24 cellular contexts compared by ENCODE assay signal in the genomic region with DNA sequence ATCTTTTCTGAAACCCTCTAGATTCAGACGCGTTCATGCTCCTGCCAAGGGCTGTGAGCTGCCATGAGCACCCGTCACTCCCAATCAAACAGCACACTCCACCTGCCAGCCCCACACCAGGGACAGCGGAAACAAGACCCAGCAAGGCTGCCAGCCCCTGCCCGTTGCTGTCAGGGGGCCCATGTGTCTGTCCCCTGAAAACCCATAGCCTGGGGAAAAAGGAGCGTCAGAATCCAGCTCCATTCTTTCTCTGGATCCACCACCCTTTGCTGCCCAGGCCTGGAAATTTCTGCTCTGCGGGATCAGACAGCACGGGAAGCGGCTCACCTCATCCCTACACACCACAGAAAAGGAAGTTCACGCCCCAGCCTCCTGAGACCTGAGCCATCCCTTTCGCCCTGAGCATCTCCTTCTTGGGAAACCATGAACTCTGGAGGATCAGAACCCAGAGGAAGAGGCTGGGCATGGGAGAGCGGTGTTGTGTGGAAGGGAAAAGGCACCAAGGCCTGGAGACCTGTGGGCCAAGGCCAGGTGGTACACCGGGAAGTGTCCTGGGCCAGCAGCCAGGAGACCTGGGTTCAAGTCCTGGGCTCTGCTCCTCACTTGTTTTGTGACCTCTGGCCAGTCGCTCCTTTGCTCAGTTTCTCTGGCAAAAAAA. TPM values are rescaled to one million over a fixed set of nuclear protein-coding genes. Genes with fewer than 3 reads are reported as not detected.
A peak's percentile ranks its signal among the peaks of the same experiment; 100 is the strongest.
DNase-seq lines count a peak whose midpoint lies in the region; ATAC-seq lines count a peak whose summit lies in the region.
"Had no signal": no experiment of that assay in that cellular context is flagged by ENCODE, and none has a peak within 500 bp of the region (broad histone marks: within the 10 kb centered on the region; RNA-seq: fewer than 3 reads in every experiment).

No MANE protein-coding gene starts in this region.

- peak overlapping the region; percentile 42 for H3K18ac ChIP-seq in neuronal stem cell (ENCODE audit: low read length)

- H2BK120ac ChIP-seq in neuronal stem cell (ENCODE audit: low read depth, low read length), result no peak overlapping the region

- WGBS in neuronal stem cell (ENCODE audit: extremely low coverage in 2 of 2, insufficient read length in 2 of 2, insufficient replicate concordance in 1 of 2), 2 donors, result no CpG with 5 or more reads among the region's 14 CpGs

- H3K23ac ChIP-seq in neuronal stem cell (ENCODE audit: low read depth, low read length, poor library complexity), result no peak overlapping the region

- no peak overlapping the region for H3K27ac Mint-ChIP-seq in activated CD4-positive, alpha-beta T cell treated with anti-CD3 and anti-CD28 coated beads, Interleukin-2, amount 10 ng/mL, durations not matched to agents 7 days and 5 days
- H3K27ac Mint-ChIP-seq: H9 had no signal

- H3K27ac ChIP-seq in BLaER1, result no peak overlapping the region
- peak overlapping the region; percentile 19 for H3K27ac ChIP-seq in cingulate gyrus (ENCODE audit: low read depth, low read length)
- H3K27ac ChIP-seq in neuronal stem cell (replicated peaks; ENCODE audit: low read length), result no peak overlapping the region
- H3K27ac ChIP-seq: C4-2B, SJSA1 had no signal

- ATAC-seq in GM19351 (IDR thresholded peaks at IDR 0.05; ENCODE audit: unreplicated experiment), result no peak
- ATAC-seq: K562 had no signal

- no peak overlapping the region for H2AFZ ChIP-seq in neuronal stem cell (ENCODE audit: low read length)

- CTCF ChIA-PET in activated CD4-positive, alpha-beta T cell treated with anti-CD3 and anti-CD28 coated beads, Interleukin-2, amount 10 ng/mL, durations not matched to agents 7 days and 5 days (lab: Charles Lee), result no interaction called here

- no peak overlapping the region for H2BK5ac ChIP-seq in neuronal stem cell (ENCODE audit: low read length)

- no peak overlapping the region for H3K9ac ChIP-seq in BLaER1
- H3K9ac ChIP-seq in neuronal stem cell (ENCODE audit: low read depth, low read length, poor library complexity), result peak overlapping the region; percentile 27

- H3K9me3 ChIP-seq in BLaER1 (no peaks in the 10 kb centered on the region), neuronal stem cell (replicated peaks in 1 of 2; ENCODE audit: control insufficient read depth in 2 of 2, insufficient read depth in 1 of 2, low read depth in 1 of 2, low read length in 2 of 2) (no peaks in the 10 kb centered on the region)
- H3K9me3 ChIP-seq: SJSA1 had no signal

- no peaks in the 10 kb centered on the region for H3K27me3 Mint-ChIP-seq in activated CD4-positive, alpha-beta T cell treated with anti-CD3 and anti-CD28 coated beads, Interleukin-2, amount 10 ng/mL, durations not matched to agents 7 days and 5 days

- no peak overlapping the region for H4K91ac ChIP-seq in neuronal stem cell (ENCODE audit: low read depth, low read length, poor library complexity)

- H3K14ac ChIP-seq in neuronal stem cell (ENCODE audit: low read length), result peak overlapping the region; percentile 85

- no peaks in the 10 kb centered on the region for H3K9me3 Mint-ChIP-seq in activated CD4-positive, alpha-beta T cell treated with anti-CD3 and anti-CD28 coated beads, Interleukin-2, amount 10 ng/mL, durations not matched to agents 7 days and 5 days
- H3K9me3 Mint-ChIP-seq: CD8-positive, alpha-beta memory T cell; H9 had no signal

- H2AK5ac ChIP-seq in neuronal stem cell (ENCODE audit: low read depth, low read length), result peak overlapping the region; percentile 49

- no peaks in the 10 kb centered on the region for H3K4me1 Mint-ChIP-seq in activated CD4-positive, alpha-beta T cell treated with anti-CD3 and anti-CD28 coated beads, Interleukin-2, amount 10 ng/mL, durations not matched to agents 7 days and 5 days
- H3K4me1 Mint-ChIP-seq: CD8-positive, alpha-beta memory T cell had no signal

- H3K4me2 ChIP-seq in BLaER1, result peak overlapping the region; percentile 45
- no peak overlapping the region for H3K4me2 ChIP-seq in neuronal stem cell (ENCODE audit: insufficient read depth, low read length, poor library complexity, severe bottlenecking)

- H2BK12ac ChIP-seq in neuronal stem cell (ENCODE audit: low read length), result no peak overlapping the region

- H3K4ac ChIP-seq in neuronal stem cell (ENCODE audit: low read length), result no peak overlapping the region

- H3K4me3 ChIP-seq in BLaER1 (no peak overlapping the region), H7 (ENCODE audit: insufficient read depth, low read depth, low read length) (no peak overlapping the region), neuronal stem cell (ENCODE audit: low read length in 2 of 2) (no peak overlapping the region)
- H3K4me3 ChIP-seq: K562, SJSA1 had no signal

- H3K36me3 ChIP-seq in BLaER1, result peaks cover 66% of the 10 kb centered on the region
- H3K36me3 ChIP-seq in H7 (replicated peaks; ENCODE audit: control insufficient read depth, insufficient read depth, low read length), result no peaks in the 10 kb centered on the region
- H3K36me3 ChIP-seq in neuronal stem cell (replicated peaks in 1 of 2; ENCODE audit: control insufficient read depth in 2 of 2, insufficient read depth in 2 of 2, low read length in 2 of 2), result no peaks in the 10 kb centered on the region
- H3K36me3 ChIP-seq: SJSA1 had no signal

- no peak overlapping the region for H2BK15ac ChIP-seq in neuronal stem cell (ENCODE audit: low read length)

- no peaks in the 10 kb centered on the region for H3K79me1 ChIP-seq in neuronal stem cell (ENCODE audit: low read depth, low read length)

- H4K8ac ChIP-seq in neuronal stem cell (ENCODE audit: low read depth, low read length), result no peak overlapping the region

- H3K4me1 ChIP-seq in BLaER1 (peaks cover 38% of the 10 kb centered on the region), neuronal stem cell (ENCODE audit: control insufficient read depth in 2 of 2, insufficient read depth in 1 of 2, low read depth in 1 of 2, low read length in 2 of 2) (peaks cover 0 to 9% of the 10 kb centered on the region in 2 donors)
- H3K4me1 ChIP-seq: SJSA1 had no signal

- H3K4me3 Mint-ChIP-seq in activated CD4-positive, alpha-beta T cell treated with anti-CD3 and anti-CD28 coated beads, Interleukin-2, amount 10 ng/mL, durations not matched to agents 7 days and 5 days, result no peak overlapping the region
- H3K4me3 Mint-ChIP-seq: CD8-positive, alpha-beta memory T cell had no signal

- H3K36me3 Mint-ChIP-seq in activated CD4-positive, alpha-beta T cell treated with anti-CD3 and anti-CD28 coated beads, Interleukin-2, amount 10 ng/mL, durations not matched to agents 7 days and 5 days (ENCODE audit: low read depth), result no peaks in the 10 kb centered on the region
- H3K36me3 Mint-ChIP-seq: CD8-positive, alpha-beta memory T cell had no signal

- H3K27me3 ChIP-seq in BLaER1, result no peaks in the 10 kb centered on the region
- H3K27me3 ChIP-seq in H7 (ENCODE audit: control insufficient read depth, insufficient read depth, low read length), result no peaks in the 10 kb centered on the region; the same call in 1 of the 2 replicates
- peaks cover 0 to 13% (median 0%) of the 10 kb centered on the region in 3 experiments for H3K27me3 ChIP-seq in neuronal stem cell (ENCODE audit: control insufficient read depth in 3 of 3, insufficient read depth in 3 of 3, low read depth in 1 of 3, low read length in 3 of 3)
- H3K27me3 ChIP-seq: SJSA1 had no signal

- POLR2A ChIA-PET in activated CD4-positive, alpha-beta T cell treated with anti-CD3 and anti-CD28 coated beads, Interleukin-2, amount 10 ng/mL, durations not matched to agents 7 days and 5 days (lab: Charles Lee), result no interaction called here

- peak; percentile 67 for DNase-seq in H7
- no peak for DNase-seq in neuronal stem cell (ENCODE audit: low spot score)
- no peak for DNase-seq in iPS-NIHi7 (ENCODE audit: extremely low spot score)
- DNase-seq in activated CD4-positive, alpha-beta T cell treated with anti-CD3 and anti-CD28 coated beads, Interleukin-2, amount 10 ng/mL, durations not matched to agents 7 days and 5 days, result no peak
- DNase-seq: AML-193; CD8-positive, alpha-beta memory T cell; DMS 273 treated with DMSO at 0.1 percent for 48 hours; DMS79; EL; GF-D8; H9; Kasumi-1; MV-4-11; NCI-H2029; NCI-H446; NCI-H524 treated with DMSO at 0.1 percent for 48 hours; NCI-H774 had no signal

- peaks cover 87% of the 10 kb centered on the region for H4K20me1 ChIP-seq in BLaER1

RNA-seq across cellular contexts. Expression of a gene that starts 51.5 kb away (rescaled TPM):
- not detected in 2 replicates for total RNA-seq in H7 (2014; rRNA removed; shearing (Covaris generic))
- 0.10 TPM for polyA plus RNA-seq in neuronal stem cell (2013, experiment 1 of 2)
- 0.10 TPM for polyA plus RNA-seq in neuronal stem cell (2013, experiment 2 of 2)
- total RNA-seq in activated CD4-positive, alpha-beta T cell treated with anti-CD3 and anti-CD28 coated beads, Interleukin-2, amount 10 ng/mL, durations not matched to agents 7 days and 5 days, result not detected
- total RNA-seq: CD8-positive, alpha-beta memory T cell; H9; K562; M059J had no signal
- polyA plus RNA-seq: CD8-positive, alpha-beta memory T cell; K562 had no signal
